1 cellular context compared by ENCODE assay signal in genomic region chr17:48505788-48506187, GRCh38.
TF ChIP-seq lines count a peak whose summit lies in the region.

No MANE protein-coding gene starts in this region.

TF ChIP-seq in GM12878, 131 proteins besides CTCF, POLR2A, EP300 and RAD21 (continued from another document):
- no peak for TF ChIP-seq ZBTB33 (IDR thresholded peaks at IDR 0.05)
- peak; percentile 80 for TF ChIP-seq ZNF687 (IDR thresholded peaks at IDR 0.05)
- no peak for TF ChIP-seq SMC3 (IDR thresholded peaks at IDR 0.05; ENCODE audit: borderline replicate concordance, low read length)
- no peak for TF ChIP-seq CEBPB (IDR thresholded peaks at IDR 0.05; ENCODE audit: borderline replicate concordance in 1 of 2, low read depth in 2 of 2, low read length in 2 of 2)
- TF ChIP-seq, protein P1, sequence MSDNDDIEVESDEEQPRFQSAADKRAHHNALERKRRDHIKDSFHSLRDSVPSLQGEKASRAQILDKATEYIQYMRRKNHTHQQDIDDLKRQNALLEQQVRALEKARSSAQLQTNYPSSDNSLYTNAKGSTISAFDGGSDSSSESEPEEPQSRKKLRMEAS (IDR thresholded peaks at IDR 0.05; ENCODE audit: low read depth, low read length), result no peak
- no peak for TF ChIP-seq RELA (IDR thresholded peaks at IDR 0.05; ENCODE audit: borderline replicate concordance, partially characterized antibody)
- TF ChIP-seq RB1 (IDR thresholded peaks at IDR 0.05; ENCODE audit: borderline replicate concordance), result no peak
- no peak for TF ChIP-seq ASH2L (IDR thresholded peaks at IDR 0.05; ENCODE audit: borderline replicate concordance, low read depth)
TF ChIP-seq in GM12878: peak in this region for 19.
